ENCODE assay signal across 20 cellular contexts in genomic region chr2:207320381-207321159, GRCh38.
A peak's percentile ranks its signal among the peaks of the same experiment; 100 is the strongest.
DNase-seq lines count a peak whose midpoint lies in the region; ATAC-seq, FAIRE-seq and TF ChIP-seq lines count a peak whose summit lies in the region.
"Had no signal": no experiment of that assay in that cellular context is flagged by ENCODE, and none has a peak within 500 bp of the region (broad histone marks: within the 10 kb centered on the region; RNA-seq: fewer than 3 reads in every experiment).

No MANE protein-coding gene starts in this region.

- DNase-seq in NCI-H460 (ENCODE audit: extremely low read depth, low read depth) (peak; percentile 37), fibroblast of mammary gland (ENCODE audit: low read depth) (peak; percentile 28), osteocyte (ENCODE audit: extremely low spot score, unreplicated experiment) (no peak), D721Med (ENCODE audit: insufficient read length, low spot score) (no peak)
- DNase-seq in CD4-positive, alpha-beta memory T cell = no peak
- DNase-seq: activated CD8-positive, alpha-beta memory T cell treated with anti-CD3 and anti-CD28 coated beads, Interleukin-2, amount 50 U/mL, for 48 hours; body of pancreas; colonic mucosa; COR-L47; GM23248; naive thymus-derived CD4-positive, alpha-beta T cell; NCI-H1436; NCI-H510A treated with DMSO at 0.1 percent for 48 hours; posterior cingulate gyrus; WERI-Rb-1 had no signal

- TF ChIP-seq CTCF in C4-2B (conservative IDR thresholded peaks at IDR 0.05) (peak; percentile 26; the same call in 1 of the 2 replicates), fibroblast of mammary gland (conservative IDR thresholded peaks at IDR 0.05; ENCODE audit: control insufficient read depth, insufficient read depth, low read depth, low read length) (peak; percentile 11), osteocyte (IDR thresholded peaks at IDR 0.05) (peak; percentile 12), D721Med (IDR thresholded peaks at IDR 0.05; ENCODE audit: insufficient read depth, missing control alignments) (no peak)

- peaks cover 8% of the 10 kb centered on the region for H3K4me1 Mint-ChIP-seq in osteocyte (ENCODE audit: unreplicated experiment)
- no peaks in the 10 kb centered on the region for H3K4me1 Mint-ChIP-seq in CD4-positive, alpha-beta memory T cell

- no peak overlapping the region for H3K27ac ChIP-seq in C4-2B
- no peak overlapping the region for H3K27ac ChIP-seq in CD4-positive, alpha-beta memory T cell (ENCODE audit: low read depth, low read length)
- H3K27ac ChIP-seq: body of pancreas, colonic mucosa, GM23248, SK-N-MC, suprapubic skin, WERI-Rb-1 had no signal

- H3K36me3 Mint-ChIP-seq in osteocyte (ENCODE audit: unreplicated experiment) = no peaks in the 10 kb centered on the region
- no peaks in the 10 kb centered on the region for H3K36me3 Mint-ChIP-seq in CD4-positive, alpha-beta memory T cell

- H3K27me3 ChIP-seq in CD4-positive, alpha-beta memory T cell (ENCODE audit: insufficient read depth, low read length) = no peaks in the 10 kb centered on the region
- H3K27me3 ChIP-seq: body of pancreas, colonic mucosa, suprapubic skin had no signal

- no peaks in the 10 kb centered on the region for H3K4me1 ChIP-seq in CD4-positive, alpha-beta memory T cell (ENCODE audit: insufficient read depth, low read length)
- H3K4me1 ChIP-seq: body of pancreas, colonic mucosa, suprapubic skin had no signal

- H3K4me3 ChIP-seq in fibroblast of mammary gland (ENCODE audit: control insufficient read depth, low read depth, low read length) = no peak overlapping the region
- H3K4me3 ChIP-seq in CD4-positive, alpha-beta memory T cell (ENCODE audit: low read length in 2 of 2) = no peak overlapping the region
- H3K4me3 ChIP-seq: body of pancreas, colonic mucosa, GM23248, SK-N-MC, suprapubic skin had no signal

- intact Hi-C loops in CD4-positive, alpha-beta memory T cell (cut with micrococcal nuclease) = no loop called here

- no peak for ATAC-seq in HG02840 (IDR thresholded peaks at IDR 0.05; ENCODE audit: low FRiP score, unreplicated experiment)
- ATAC-seq: body of pancreas; naive thymus-derived CD4-positive, alpha-beta T cell had no signal

- no peaks in the 10 kb centered on the region for H3K9me3 Mint-ChIP-seq in osteocyte (ENCODE audit: unreplicated experiment)
- peaks cover 0 to 2% (median 0%) of the 10 kb centered on the region in 8 donors for H3K9me3 Mint-ChIP-seq in CD4-positive, alpha-beta memory T cell
- H3K9me3 Mint-ChIP-seq: naive thymus-derived CD4-positive, alpha-beta T cell had no signal

- CTCF ChIA-PET in CD4-positive, alpha-beta memory T cell (lab: Charles Lee; ENCODE audit: partially characterized antibody) = no interaction called here

- H3K27ac Mint-ChIP-seq in osteocyte (ENCODE audit: unreplicated experiment) = no peak overlapping the region
- no peak overlapping the region for H3K27ac Mint-ChIP-seq in CD4-positive, alpha-beta memory T cell
- H3K27ac Mint-ChIP-seq: IgD-negative memory B cell; naive thymus-derived CD4-positive, alpha-beta T cell had no signal

- H3K9me3 ChIP-seq in CD4-positive, alpha-beta memory T cell (ENCODE audit: control insufficient read depth in 1 of 2, low read length in 2 of 2) = no peaks in the 10 kb centered on the region
- H3K9me3 ChIP-seq: body of pancreas, colonic mucosa, suprapubic skin had no signal

- POLR2A ChIA-PET in CD4-positive, alpha-beta memory T cell (lab: Charles Lee; ENCODE audit: partially characterized antibody) = no interaction called here

- FAIRE-seq in D721Med (lab: Jason Lieb, UNC) = no peak

- H3K36me3 ChIP-seq in CD4-positive, alpha-beta memory T cell (ENCODE audit: insufficient read depth, low read length) = no peaks in the 10 kb centered on the region
- H3K36me3 ChIP-seq: colonic mucosa, suprapubic skin, WERI-Rb-1 had no signal

- H3K27me3 Mint-ChIP-seq in osteocyte (ENCODE audit: unreplicated experiment) = no peaks in the 10 kb centered on the region
- peaks cover 2 to 9% of the 10 kb centered on the region in 2 donors for H3K27me3 Mint-ChIP-seq in CD4-positive, alpha-beta memory T cell
- H3K27me3 Mint-ChIP-seq: IgD-negative memory B cell had no signal

- no peak overlapping the region for H3K4me3 Mint-ChIP-seq in osteocyte (ENCODE audit: unreplicated experiment)
- H3K4me3 Mint-ChIP-seq in CD4-positive, alpha-beta memory T cell = no peak overlapping the region
- H3K4me3 Mint-ChIP-seq: IgD-negative memory B cell; naive thymus-derived CD4-positive, alpha-beta T cell had no signal

Comparison
In these comparisons a context has a peak if more than half of its experiments do, and no peak if none do; other contexts are left out.
1. DNase-seq: peak in NCI-H460 (single experiment) and fibroblast of mammary gland (single experiment); none in osteocyte (single experiment), D721Med (single experiment) and CD4-positive, alpha-beta memory T cell (0 of 5).